ENCODE assay signal across 12 cellular contexts in the genomic region with DNA sequence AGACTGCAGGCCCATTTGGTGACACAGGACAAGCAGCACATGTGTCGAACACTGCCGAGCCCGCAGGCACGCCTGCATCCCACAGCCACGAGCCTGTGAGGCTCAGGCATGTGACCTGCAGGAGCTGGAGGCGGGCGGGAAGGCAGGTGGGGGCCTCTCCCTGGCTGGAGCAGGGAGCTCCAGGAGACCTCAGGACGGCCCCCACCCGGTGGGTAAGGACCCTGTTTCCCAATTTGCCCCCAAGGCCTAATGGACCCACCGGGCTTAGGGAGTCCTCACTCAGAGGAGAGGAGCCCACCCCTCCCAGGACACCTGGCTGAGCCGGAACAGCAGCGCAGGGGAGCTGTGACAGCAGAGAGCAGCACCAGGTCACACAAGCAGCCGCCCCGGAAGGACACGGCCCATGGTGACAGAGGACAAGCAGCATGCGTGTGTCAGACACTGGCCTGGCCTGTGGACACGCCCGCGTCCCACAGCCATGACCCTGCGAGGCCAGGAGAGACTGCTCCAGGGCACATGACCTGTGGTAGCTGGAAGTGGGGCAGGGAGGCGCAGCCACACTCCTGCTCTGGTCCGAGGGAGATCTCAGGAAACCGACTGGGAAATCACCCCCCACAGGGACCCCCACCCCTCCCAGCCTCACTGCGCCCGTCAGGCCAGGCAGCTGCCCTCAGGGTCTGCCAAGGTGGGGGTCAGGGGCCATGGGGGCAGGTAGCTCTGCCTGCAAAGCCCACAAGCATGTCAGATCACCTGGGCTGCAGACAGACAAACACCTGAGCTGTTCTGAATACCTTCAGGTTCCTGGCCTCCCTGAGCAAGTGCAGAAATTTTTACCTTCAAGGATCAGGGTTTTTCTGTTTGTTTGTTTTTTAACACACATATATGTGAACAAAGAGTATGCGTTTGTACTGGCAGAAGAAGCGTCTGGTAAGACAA. TPM values are rescaled to one million over a fixed set of nuclear protein-coding genes. Genes with fewer than 3 reads are reported as not detected.
DNase-seq lines count a peak whose midpoint lies in the region; ATAC-seq, FAIRE-seq and TF ChIP-seq lines count a peak whose summit lies in the region.
"Had no signal": no experiment of that assay in that cellular context is flagged by ENCODE, and none has a peak within 500 bp of the region (broad histone marks: within the 10 kb centered on the region; RNA-seq: fewer than 3 reads in every experiment).

No MANE protein-coding gene starts in this region.

- peaks cover 13 to 40% (median 26%) of the 10 kb centered on the region in 4 donors for H3K4me1 Mint-ChIP-seq in CD4-positive, alpha-beta memory T cell
- H3K4me1 Mint-ChIP-seq in IgD-negative memory B cell (peaks cover 0 to 13% (median 4%) of the 10 kb centered on the region in 3 donors), naive B cell (peaks cover 18 to 32% (median 18%) of the 10 kb centered on the region in 3 donors), CD14-positive monocyte (peaks cover 27% of the 10 kb centered on the region)

- peaks cover 34% of the 10 kb centered on the region for H3K4me1 ChIP-seq in CD4-positive, alpha-beta memory T cell (ENCODE audit: insufficient read depth, low read length)
- H3K4me1 ChIP-seq in GM12878 (ENCODE audit: control insufficient read depth, insufficient read depth, low read length) (peaks cover 6% of the 10 kb centered on the region; the same call in 1 of the 2 replicates), tibial nerve (peaks cover 0 to 58% (median 22%) of the 10 kb centered on the region in 4 donors)

- H3K9ac ChIP-seq in GM12878 (ENCODE audit: control insufficient read depth, insufficient read depth, low read length), result no peak overlapping the region

- H3K36me3 ChIP-seq in CD4-positive, alpha-beta memory T cell (ENCODE audit: insufficient read depth, low read length), result peaks cover 22% of the 10 kb centered on the region
- peaks cover 5 to 8% of the 10 kb centered on the region in 2 experiments; a peak in 3 of 4 replicates for H3K36me3 ChIP-seq in GM12878 (ENCODE audit: control insufficient read depth in 2 of 2, insufficient read depth in 2 of 2, low read length in 1 of 2)
- peaks cover 0 to 62% (median 0%) of the 10 kb centered on the region in 3 donors for H3K36me3 ChIP-seq in tibial nerve

- TF ChIP-seq CTCF in GM12878 (IDR thresholded peaks at IDR 0.05 in 2 of 3, conservative IDR thresholded peaks at IDR 0.05 in 1 of 3; ENCODE audit: control insufficient read depth in 2 of 3, extremely low read depth in 1 of 3, insufficient read depth in 1 of 3, low read depth in 3 of 3, low read length in 3 of 3) (no peak), CD14-positive monocyte (IDR thresholded peaks at IDR 0.05) (no peak), tibial nerve (IDR thresholded peaks at IDR 0.05) (no peak)

- in situ Hi-C loops in GM12878 (cut with MboI), result no loop called here

- no peaks in the 10 kb centered on the region for H3K9me3 ChIP-seq in CD4-positive, alpha-beta memory T cell (ENCODE audit: control insufficient read depth in 1 of 2, low read length in 2 of 2)
- H3K9me3 ChIP-seq in GM12878 (replicated peaks; ENCODE audit: control insufficient read depth, insufficient read depth, low read length) (no peaks in the 10 kb centered on the region), tibial nerve (no peaks in the 10 kb centered on the region)
- H3K9me3 ChIP-seq: ascending aorta had no signal

- FAIRE-seq in GM12878 (lab: Jason Lieb, UNC), result no peak

- H3K4me2 ChIP-seq in GM12878 (ENCODE audit: control insufficient read depth, insufficient read depth), result no peak overlapping the region

- SMC1A ChIA-PET in GM12878 (lab: Charles Lee; ENCODE audit: uncharacterized antibody, unreplicated experiment), result no interaction called here

- no peak for ATAC-seq in GM12878
- ATAC-seq in naive B cell (ENCODE audit: low read depth in 2 of 2), result no peak
- no peak for ATAC-seq in HG02759 (IDR thresholded peaks at IDR 0.05; ENCODE audit: unreplicated experiment)

- peaks cover 0 to 3% (median 0%) of the 10 kb centered on the region in 8 donors for H3K9me3 Mint-ChIP-seq in CD4-positive, alpha-beta memory T cell
- H3K9me3 Mint-ChIP-seq in IgD-negative memory B cell, result no peaks in the 10 kb centered on the region
- H3K9me3 Mint-ChIP-seq in naive B cell, result no peaks in the 10 kb centered on the region
- H3K9me3 Mint-ChIP-seq in CD14-positive monocyte, result no peaks in the 10 kb centered on the region

- H3K27me3 Mint-ChIP-seq in CD4-positive, alpha-beta memory T cell, result no peaks in the 10 kb centered on the region
- no peaks in the 10 kb centered on the region for H3K27me3 Mint-ChIP-seq in IgD-negative memory B cell
- no peaks in the 10 kb centered on the region for H3K27me3 Mint-ChIP-seq in naive B cell
- H3K27me3 Mint-ChIP-seq in CD14-positive monocyte (ENCODE audit: low read depth in 3 of 3), result no peaks in the 10 kb centered on the region

- DNase-seq in CD4-positive, alpha-beta memory T cell, result peak in 1 of 5 donors; percentile 21
- DNase-seq in GM12878 (ENCODE audit: low read depth, low spot score), result no peak
- DNase-seq in naive B cell, result no peak
- DNase-seq in CD14-positive monocyte (ENCODE audit: low spot score), result no peak
- no peak for DNase-seq in tibial nerve (ENCODE audit: low spot score in 2 of 2)
- no peak for DNase-seq in NCI-H526 (lab: John Stamatoyannopoulos, UW)
- DNase-seq: DMS 273 treated with DMSO at 0.1 percent for 48 hours, NCI-H1092, NCI-H526 treated with DMSO at 0.1 percent for 48 hours had no signal

- H3K36me3 Mint-ChIP-seq in CD4-positive, alpha-beta memory T cell, result peaks cover 0 to 22% of the 10 kb centered on the region in 2 donors
- H3K36me3 Mint-ChIP-seq in IgD-negative memory B cell, result no peaks in the 10 kb centered on the region
- no peaks in the 10 kb centered on the region for H3K36me3 Mint-ChIP-seq in naive B cell
- peaks cover 6 to 44% of the 10 kb centered on the region in 2 donors for H3K36me3 Mint-ChIP-seq in CD14-positive monocyte

- H3K79me2 ChIP-seq in GM12878 (ENCODE audit: control insufficient read depth, insufficient read depth, low read length), result peaks cover 11% of the 10 kb centered on the region

- TF ChIP-seq RAD21 in GM12878 (IDR thresholded peaks at IDR 0.05; ENCODE audit: insufficient read depth, low read depth, low read length), result no peak

- POLR2A ChIA-PET in CD4-positive, alpha-beta memory T cell (lab: Charles Lee; ENCODE audit: partially characterized antibody), result interaction anchor here (0.7 to 6.7 kb wide), 4 partner anchors 10 to 1032 kb away, joined by 3 to 185 read pairs (median 30); a partner anchor contains a TSS
- POLR2A ChIA-PET in GM12878 (lab: Charles Lee), result interaction anchor here (0.7 to 1.2 kb wide), 2 partner anchors 74 to 78 kb away, joined by 3 read pairs; a partner anchor contains a TSS

- 89% methylated on average over 26 of the region's 27 CpGs for WGBS in GM12878 (ENCODE audit: insufficient coverage, insufficient replicate concordance, low lambda C conversion rate, missing lambda C conversion rate)
- WGBS in tibial nerve, 2 donors, result 67 to 74% methylated on average over 16 to 25 of the region's 27 CpGs

- no peak overlapping the region for H2AFZ ChIP-seq in GM12878 (ENCODE audit: control insufficient read depth, low read depth, low read length)

- H3K27ac ChIP-seq in CD4-positive, alpha-beta memory T cell (ENCODE audit: low read depth, low read length), result no peak overlapping the region
- no peak overlapping the region for H3K27ac ChIP-seq in GM12878 (ENCODE audit: control insufficient read depth, insufficient read depth)
- no peak overlapping the region for H3K27ac ChIP-seq in tibial nerve
- H3K27ac ChIP-seq: ascending aorta had no signal

- intact Hi-C loops in CD4-positive, alpha-beta memory T cell (cut with micrococcal nuclease), result no loop called here
- intact Hi-C loops in GM12878 (cut with micrococcal nuclease; ENCODE audit: unreplicated experiment) (no loop called here), CD14-positive monocyte (cut with micrococcal nuclease) (loop anchor here (5.0 to 10.0 kb wide), 6 partner anchors 47 to 355 kb away; a partner anchor contains a TSS)

- H3K27ac Mint-ChIP-seq in CD4-positive, alpha-beta memory T cell, result peak overlapping the region in 2 of 7 donors; percentile 23 to 94
- H3K27ac Mint-ChIP-seq in IgD-negative memory B cell (peak overlapping the region in 1 of 3 donors; percentile 74), naive B cell (no peak overlapping the region), CD14-positive monocyte (no peak overlapping the region)

- peak overlapping the region in 5 of 8 donors; percentile 33 to 63 (median 47) for H3K4me3 Mint-ChIP-seq in CD4-positive, alpha-beta memory T cell
- H3K4me3 Mint-ChIP-seq in IgD-negative memory B cell (peak overlapping the region; percentile 30 to 65 (median 42)), naive B cell (peak overlapping the region in 6 of 8 donors; percentile 41 to 86 (median 56)), CD14-positive monocyte (no peak overlapping the region)

- H3K27me3 ChIP-seq in CD4-positive, alpha-beta memory T cell (ENCODE audit: insufficient read depth, low read length), result no peaks in the 10 kb centered on the region
- no peaks in the 10 kb centered on the region for H3K27me3 ChIP-seq in GM12878 (replicated peaks in 1 of 2; ENCODE audit: control insufficient read depth in 2 of 2, insufficient read depth in 2 of 2, low read length in 1 of 2)
- H3K27me3 ChIP-seq in tibial nerve, result no peaks in the 10 kb centered on the region
- H3K27me3 ChIP-seq: ascending aorta had no signal

- RAD21 ChIA-PET in GM12878 (lab: Charles Lee; ENCODE audit: unreplicated experiment), result interaction anchor here (0.6 kb wide), 1 partner anchor 307 kb away, joined by 3 read pairs; no protein-coding TSS in a partner anchor

- TF ChIP-seq POLR2A in GM12878 (IDR thresholded peaks at IDR 0.05; ENCODE audit: low read depth, low read length), result peak; percentile 74
- TF ChIP-seq POLR2A in tibial nerve (IDR thresholded peaks at IDR 0.05), result no peak

- H3K4me3 ChIP-seq in CD4-positive, alpha-beta memory T cell (ENCODE audit: low read length in 2 of 2), result no peak overlapping the region
- H3K4me3 ChIP-seq in GM12878, result no peak overlapping the region
- no peak overlapping the region for H3K4me3 ChIP-seq in tibial nerve

- BruUV-seq in GM12878 (replicated peaks; lab: Mats Ljungman, UMichigan), result no TSS peak

- no peaks in the 10 kb centered on the region for H4K20me1 ChIP-seq in GM12878 (ENCODE audit: control insufficient read depth, insufficient read depth)

- CTCF ChIA-PET in CD4-positive, alpha-beta memory T cell (lab: Charles Lee; ENCODE audit: partially characterized antibody), result no interaction called here
- CTCF ChIA-PET in GM12878 (lab: Yijun Ruan, JAX), result no interaction called here

- TF ChIP-seq EP300 in GM12878 (IDR thresholded peaks at IDR 0.05; ENCODE audit: borderline replicate concordance in 1 of 2, control insufficient read depth in 1 of 2, low read depth in 2 of 2, low read length in 2 of 2) (no peak), tibial nerve (IDR thresholded peaks at IDR 0.05) (no peak)

RNA-seq across cellular contexts. Expression of a gene that starts 2.4 kb away (rescaled TPM):
- total RNA-seq in CD4-positive, alpha-beta memory T cell, result 100 to 1,000 TPM; 133 to 144 TPM
- 10 to 100 TPM; 56.6 to 72.9 TPM for polyA plus RNA-seq in CD4-positive, alpha-beta memory T cell
- polyA plus RNA-seq in IgD-negative memory B cell (55.2 TPM), GM12878 (2011; rRNA removed) (4.7 and 9.7 TPM in 2 replicates), GM12878 (2014; fragmentation: Illumina TruSeq; extraction: Trizol) (0.97 and 2.8 TPM in 2 replicates), GM12878 (2014; fragmentation: Nextera tagmentation; extraction: Ambion mirVana) (1 to 10 TPM in 1 of 2 experiments, under 1 TPM in 1; 0.31 to 1.5 TPM), GM12878 (2014; rRNA removed) (26.9 and 32.4 TPM in 2 replicates), GM12878 (2016; fragmentation: Nextera tagmentation; extraction: Ambion mirVana) (10 to 100 TPM; 25.3 to 26.1 TPM), naive B cell (ENCODE audit: low read depth in 6 of 6) (10 to 100 TPM; 30.2 to 54.1 (median 36.2) TPM), CD14-positive monocyte (10 to 100 TPM; 36.8 to 40.2 TPM)
- total RNA-seq in GM12878 (2013; cell fraction: nucleolus; rRNA removed), result 28.8 and 39.6 TPM in 2 replicates
- total RNA-seq in GM12878 (2014; rRNA removed) (22.2 and 26.2 TPM in 2 replicates), GM12878 (2014; rRNA removed; fragmentation: Illumina TruSeq; extraction: Trizol) (4.4 and 5.5 TPM in 2 replicates), GM12878 (2021) (18.3 and 18.5 TPM in 2 replicates), tibial nerve (100 to 1,000 TPM in 3 of 4 donors, 10 to 100 TPM in 1; 90.7 to 122 (median 112) TPM)
- 6.5 TPM for polyA plus RNA-seq in GM12878 (2011; ENCODE audit: low read depth)
- 18.5 and 28.3 TPM in 2 replicates for polyA plus RNA-seq in GM12878 (2011; cell fraction: cytosol; rRNA removed)
- polyA plus RNA-seq in GM12878 (2011; cell fraction: nucleus; rRNA removed), result 87.6 and 94.0 TPM in 2 replicates
- 19.6 and 21.3 TPM in 2 replicates for polyA plus RNA-seq in GM12878 (2012)
- 5.9 and 9.0 TPM in 2 replicates for polyA minus RNA-seq in GM12878 (2011; rRNA and poly(A)+ RNA removed)
- 4.8 and 5.2 TPM in 2 replicates for polyA minus RNA-seq in GM12878 (2011; cell fraction: cytosol; rRNA and poly(A)+ RNA removed)
- 5.7 and 13.8 TPM in 2 replicates for polyA minus RNA-seq in GM12878 (2011; cell fraction: nucleus; rRNA and poly(A)+ RNA removed)

RNA-seq across cellular contexts. Expression of a gene that starts 2.8 kb away (rescaled TPM):
- total RNA-seq in CD4-positive, alpha-beta memory T cell, result 10 to 100 TPM; 55.9 to 59.4 TPM
- polyA plus RNA-seq in CD4-positive, alpha-beta memory T cell, result 10 to 100 TPM; 77.6 to 98.9 TPM
- 76.9 TPM for polyA plus RNA-seq in IgD-negative memory B cell
- total RNA-seq in GM12878 (2013; cell fraction: nucleolus; rRNA removed), result 45.7 and 59.5 TPM in 2 replicates
- 88.8 and 106 TPM in 2 replicates for total RNA-seq in GM12878 (2014; rRNA removed)
- 11.0 and 13.5 TPM in 2 replicates for total RNA-seq in GM12878 (2014; rRNA removed; fragmentation: Illumina TruSeq; extraction: Trizol)
- 73.2 and 79.8 TPM in 2 replicates for total RNA-seq in GM12878 (2021)
- polyA plus RNA-seq in GM12878 (2011; ENCODE audit: low read depth), result 11.7 TPM
- polyA plus RNA-seq in GM12878 (2011; rRNA removed), result 8.2 and 23.6 TPM in 2 replicates
- polyA plus RNA-seq in GM12878 (2011; cell fraction: cytosol; rRNA removed), result 54.5 and 91.2 TPM in 2 replicates
- polyA plus RNA-seq in GM12878 (2011; cell fraction: nucleus; rRNA removed), result 102 and 133 TPM in 2 replicates
- 44.3 and 48.4 TPM in 2 replicates for polyA plus RNA-seq in GM12878 (2012)
- 0.73 and 6.5 TPM in 2 replicates for polyA plus RNA-seq in GM12878 (2014; fragmentation: Illumina TruSeq; extraction: Trizol)
- polyA plus RNA-seq in GM12878 (2014; fragmentation: Nextera tagmentation; extraction: Ambion mirVana), result 1 to 10 TPM; 1.9 to 5.9 TPM
- 80.5 and 94.5 TPM in 2 replicates for polyA plus RNA-seq in GM12878 (2014; rRNA removed)
- polyA plus RNA-seq in GM12878 (2016; fragmentation: Nextera tagmentation; extraction: Ambion mirVana), result 100 to 1,000 TPM; 115 to 129 TPM
- polyA minus RNA-seq in GM12878 (2011; rRNA and poly(A)+ RNA removed), result 8.8 and 27.4 TPM in 2 replicates
- 18.5 and 20.3 TPM in 2 replicates for polyA minus RNA-seq in GM12878 (2011; cell fraction: cytosol; rRNA and poly(A)+ RNA removed)
- polyA minus RNA-seq in GM12878 (2011; cell fraction: nucleus; rRNA and poly(A)+ RNA removed), result 17.7 and 27.6 TPM in 2 replicates
- 100 to 1,000 TPM in 1 of 6 donors, 10 to 100 TPM in 5; 69.1 to 110 (median 81.0) TPM for polyA plus RNA-seq in naive B cell (ENCODE audit: low read depth in 6 of 6)
- 10 to 100 TPM; 57.9 to 69.5 TPM for polyA plus RNA-seq in CD14-positive monocyte
- total RNA-seq in tibial nerve, result 10 to 100 TPM; 73.5 to 93.9 (median 87.4) TPM

RNA-seq across cellular contexts. Expression of a gene that starts 7.1 kb away (rescaled TPM):
- total RNA-seq in CD4-positive, alpha-beta memory T cell, result 10 to 100 TPM; 57.6 to 67.3 TPM
- polyA plus RNA-seq in CD4-positive, alpha-beta memory T cell, result 100 to 1,000 TPM; 138 to 151 TPM
- polyA plus RNA-seq in IgD-negative memory B cell (156 TPM), GM12878 (2011; rRNA removed) (62.8 and 99.3 TPM in 2 replicates), GM12878 (2014; fragmentation: Illumina TruSeq; extraction: Trizol) (18.2 and 56.0 TPM in 2 replicates), GM12878 (2014; fragmentation: Nextera tagmentation; extraction: Ambion mirVana) (10 to 100 TPM in 1 of 2 experiments, 1 to 10 TPM in 1; 3.6 to 17.9 TPM), GM12878 (2014; rRNA removed) (189 and 209 TPM in 2 replicates), GM12878 (2016; fragmentation: Nextera tagmentation; extraction: Ambion mirVana) (100 to 1,000 TPM; 265 to 285 TPM), naive B cell (ENCODE audit: low read depth in 6 of 6) (100 to 1,000 TPM in 4 of 6 donors, 10 to 100 TPM in 2; 76.4 to 120 (median 108) TPM), CD14-positive monocyte (100 to 1,000 TPM; 109 to 137 TPM)
- total RNA-seq in GM12878 (2013; cell fraction: nucleolus; rRNA removed), result 26.9 and 32.5 TPM in 2 replicates
- total RNA-seq in GM12878 (2014; rRNA removed) (144 and 185 TPM in 2 replicates), GM12878 (2014; rRNA removed; fragmentation: Illumina TruSeq; extraction: Trizol) (92.3 and 109 TPM in 2 replicates), GM12878 (2021) (184 and 190 TPM in 2 replicates), tibial nerve (100 to 1,000 TPM in 1 of 4 donors, 10 to 100 TPM in 3; 58.1 to 121 (median 81.0) TPM)
- polyA plus RNA-seq in GM12878 (2011; ENCODE audit: low read depth), result 24.8 TPM
- 130 and 176 TPM in 2 replicates for polyA plus RNA-seq in GM12878 (2011; cell fraction: cytosol; rRNA removed)
- 107 and 127 TPM in 2 replicates for polyA plus RNA-seq in GM12878 (2011; cell fraction: nucleus; rRNA removed)
- polyA plus RNA-seq in GM12878 (2012), result 75.1 and 85.8 TPM in 2 replicates
- 31.2 and 42.9 TPM in 2 replicates for polyA minus RNA-seq in GM12878 (2011; rRNA and poly(A)+ RNA removed)
- 29.7 and 32.3 TPM in 2 replicates for polyA minus RNA-seq in GM12878 (2011; cell fraction: cytosol; rRNA and poly(A)+ RNA removed)
- polyA minus RNA-seq in GM12878 (2011; cell fraction: nucleus; rRNA and poly(A)+ RNA removed), result 22.8 and 37.4 TPM in 2 replicates

RNA-seq across cellular contexts. Expression of a gene that starts 7.4 kb away (rescaled TPM):
- total RNA-seq in CD4-positive, alpha-beta memory T cell, result 10 to 100 TPM; 32.9 to 33.1 TPM
- 1 to 10 TPM in 1 of 2 donors, under 1 TPM in 1; 0.30 to 1.5 TPM for polyA plus RNA-seq in CD4-positive, alpha-beta memory T cell
- polyA plus RNA-seq in IgD-negative memory B cell (1.5 TPM), GM12878 (2011; rRNA removed) (2.8 and 4.7 TPM in 2 replicates), GM12878 (2014; fragmentation: Illumina TruSeq; extraction: Trizol) (0.79 and 2.1 TPM in 2 replicates), GM12878 (2014; fragmentation: Nextera tagmentation; extraction: Ambion mirVana) (under 1 TPM; 0.29 to 0.80 TPM), GM12878 (2014; rRNA removed) (13.3 and 16.2 TPM in 2 replicates), GM12878 (2016; fragmentation: Nextera tagmentation; extraction: Ambion mirVana) (1 to 10 TPM; 3.4 to 4.7 TPM), naive B cell (ENCODE audit: low read depth in 6 of 6) (1 to 10 TPM in 1 of 6 donors, under 1 TPM in 5; 0.43 to 2.8 (median 0.93) TPM), CD14-positive monocyte (under 1 TPM; 0.26 to 0.48 TPM)
- 54.8 and 65.8 TPM in 2 replicates for total RNA-seq in GM12878 (2013; cell fraction: nucleolus; rRNA removed)
- total RNA-seq in GM12878 (2014; rRNA removed) (6.2 and 9.5 TPM in 2 replicates), GM12878 (2014; rRNA removed; fragmentation: Illumina TruSeq; extraction: Trizol) (1.4 and 2.1 TPM in 2 replicates), GM12878 (2021) (15.8 and 16.9 TPM in 2 replicates), tibial nerve (10 to 100 TPM; 13.2 to 41.4 (median 17.7) TPM)
- 5.6 TPM for polyA plus RNA-seq in GM12878 (2011; ENCODE audit: low read depth)
- polyA plus RNA-seq in GM12878 (2011; cell fraction: cytosol; rRNA removed), result 3.5 and 7.9 TPM in 2 replicates
- polyA plus RNA-seq in GM12878 (2011; cell fraction: nucleus; rRNA removed), result 152 and 178 TPM in 2 replicates
- polyA plus RNA-seq in GM12878 (2012), result 10.3 and 11.2 TPM in 2 replicates
- polyA minus RNA-seq in GM12878 (2011; rRNA and poly(A)+ RNA removed), result 1.6 and 5.0 TPM in 2 replicates
- 1.7 and 2.6 TPM in 2 replicates for polyA minus RNA-seq in GM12878 (2011; cell fraction: cytosol; rRNA and poly(A)+ RNA removed)
- polyA minus RNA-seq in GM12878 (2011; cell fraction: nucleus; rRNA and poly(A)+ RNA removed), result 18.6 and 28.8 TPM in 2 replicates

RNA-seq across cellular contexts. Expression of a gene that starts 8.7 kb away (rescaled TPM):
- 10 to 100 TPM; 84.2 to 88.6 TPM for total RNA-seq in CD4-positive, alpha-beta memory T cell
- polyA plus RNA-seq in CD4-positive, alpha-beta memory T cell, result 10 to 100 TPM; 64.1 to 70.4 TPM
- polyA plus RNA-seq in IgD-negative memory B cell, result 66.1 TPM
- total RNA-seq in GM12878 (2013; cell fraction: nucleolus; rRNA removed), result 32.8 and 43.7 TPM in 2 replicates
- 49.8 and 55.5 TPM in 2 replicates for total RNA-seq in GM12878 (2014; rRNA removed)
- 4.3 and 5.2 TPM in 2 replicates for total RNA-seq in GM12878 (2014; rRNA removed; fragmentation: Illumina TruSeq; extraction: Trizol)
- 46.7 and 47.7 TPM in 2 replicates for total RNA-seq in GM12878 (2021)
- polyA plus RNA-seq in GM12878 (2011; ENCODE audit: low read depth), result 10.7 TPM
- 5.1 and 13.6 TPM in 2 replicates for polyA plus RNA-seq in GM12878 (2011; rRNA removed)
- 28.1 and 60.3 TPM in 2 replicates for polyA plus RNA-seq in GM12878 (2011; cell fraction: cytosol; rRNA removed)
- polyA plus RNA-seq in GM12878 (2011; cell fraction: nucleus; rRNA removed), result 143 and 144 TPM in 2 replicates
- polyA plus RNA-seq in GM12878 (2012), result 44.8 and 49.8 TPM in 2 replicates
- polyA plus RNA-seq in GM12878 (2014; fragmentation: Illumina TruSeq; extraction: Trizol), result 0.81 TPM in 1 of 2 replicates, not detected in the other
- polyA plus RNA-seq in GM12878 (2014; fragmentation: Nextera tagmentation; extraction: Ambion mirVana), result 1 to 10 TPM in 1 of 2 experiments, under 1 TPM in 1; 0.61 to 4.6 TPM
- polyA plus RNA-seq in GM12878 (2014; rRNA removed), result 51.7 and 63.4 TPM in 2 replicates
- 10 to 100 TPM; 39.5 to 41.1 TPM for polyA plus RNA-seq in GM12878 (2016; fragmentation: Nextera tagmentation; extraction: Ambion mirVana)
- polyA minus RNA-seq in GM12878 (2011; rRNA and poly(A)+ RNA removed), result 1.2 and 7.4 TPM in 2 replicates
- 2.3 and 5.2 TPM in 2 replicates for polyA minus RNA-seq in GM12878 (2011; cell fraction: cytosol; rRNA and poly(A)+ RNA removed)
- 22.5 and 26.6 TPM in 2 replicates for polyA minus RNA-seq in GM12878 (2011; cell fraction: nucleus; rRNA and poly(A)+ RNA removed)
- polyA plus RNA-seq in naive B cell (ENCODE audit: low read depth in 6 of 6), result 10 to 100 TPM; 32.0 to 61.1 (median 49.1) TPM
- 10 to 100 TPM; 57.7 to 80.2 TPM for polyA plus RNA-seq in CD14-positive monocyte
- 100 to 1,000 TPM; 113 to 198 (median 128) TPM for total RNA-seq in tibial nerve

Comparison
In these comparisons a context has a peak if more than half of its experiments do, and no peak if none do; other contexts are left out.
1. H3K4me3 Mint-ChIP-seq: peak in CD4-positive, alpha-beta memory T cell (5 of 8), IgD-negative memory B cell (4 of 4) and naive B cell (6 of 8); none in CD14-positive monocyte (0 of 2).
2. intact Hi-C loops: an anchor here in CD14-positive monocyte (5.0 to 10.0 kb wide); none called in CD4-positive, alpha-beta memory T cell and GM12878.